27 cellular contexts compared by ENCODE assay signal in genomic region chr6:150214310-150214709, GRCh38.
"Had no signal": no experiment of that assay in that cellular context is flagged by ENCODE, and none has a peak within 500 bp of the region (broad histone marks: within the 10 kb centered on the region; RNA-seq: fewer than 3 reads in every experiment).

No MANE protein-coding gene starts in this region.

- H3K27me3 ChIP-seq: suprapubic skin, testis, thyroid gland, transverse colon, upper lobe of left lung, upper lobe of right lung, uterus, vagina had no signal

- H3K9me3 ChIP-seq: stomach, suprapubic skin, testis, thoracic aorta, thyroid gland, tibial artery, tibial nerve, transverse colon, upper lobe of left lung, upper lobe of right lung, uterus, vagina had no signal

- H3K36me3 ChIP-seq: stomach, suprapubic skin, thoracic aorta, thyroid gland, tibial artery, tibial nerve, transverse colon, upper lobe of left lung, upper lobe of right lung, uterus, vagina had no signal

- ATAC-seq: stimulated activated effector memory CD8-positive, alpha-beta T cell treated with anti-CD3 and anti-CD28 coated beads, Interleukin-12 subunit alpha, Interleukin-12 subunit beta, amount 100 ng/mL, for 72 hours; stimulated activated memory B cell treated with anti-CD40 and anti-IgM and Interleukin-4, amounts not matched to agents 10 μg/mL and 1 μg/mL and 100 μg/mL, for 72 hours; stimulated activated naive B cell treated with anti-CD40 and anti-IgM and Interleukin-4, amounts not matched to agents 10 μg/mL and 1 μg/mL and 100 μg/mL, for 72 hours; stimulated activated naive CD8-positive, alpha-beta T cell treated with anti-CD3 and anti-CD28 coated beads, Interleukin-15, amount 100 ng/mL, for 72 hours; stimulated activated naive CD8-positive, alpha-beta T cell treated with anti-CD3 and anti-CD28 coated beads, Interleukin-15, Interleukin-2, amounts not matched to agents 100 U/mL and 50 U/mL, for 24 hours; upper lobe of right lung had no signal

- DNase-seq: stimulated activated CD4-positive, alpha-beta T cell treated with anti-CD3 and anti-CD28 coated beads, Interleukin-2, amount 100 ng/mL, for 48 hours; stimulated activated CD4-positive, alpha-beta T cell treated with anti-CD3 and anti-CD28 coated beads, Interleukin-4, amount 100 ng/mL, for 1 hour; stimulated activated CD4-positive, alpha-beta T cell treated with anti-CD3 and anti-CD28 coated beads, Interleukin-4, amount 100 ng/mL, for 24 hours; stimulated activated CD4-positive, alpha-beta T cell treated with anti-CD3 and anti-CD28 coated beads, Interleukin-4, amount 100 ng/mL, for 4 hours; stimulated activated CD8-positive, alpha-beta memory T cell treated with anti-CD3 and anti-CD28 coated beads, Interleukin-4, amount 100 ng/mL, for 48 hours; stimulated activated naive B cell treated with anti-CD40 and anti-IgM and Interleukin-4, amounts not matched to agents 10 μg/mL and 1 μg/mL and 100 μg/mL, for 72 hours; stimulated activated naive CD4-positive, alpha-beta T cell; stimulated activated naive CD4-positive, alpha-beta T cell treated with Interleukin-2 at 50 U/mL for 16 hours; stimulated activated naive CD8-positive, alpha-beta T cell treated with anti-CD3 and anti-CD28 coated beads, Interleukin-15, amount 100 ng/mL, for 72 hours; stimulated activated naive CD8-positive, alpha-beta T cell treated with anti-CD3 and anti-CD28 coated beads, Interleukin-15, Interleukin-2, amounts not matched to agents 100 U/mL and 50 U/mL, for 24 hours; stomach; substantia nigra; testis; thyroid gland; tibial artery; transverse colon; trophoblast cell; upper lobe of left lung; upper lobe of right lung; uterus had no signal

- H3K4me1 ChIP-seq: stomach, testis, tibial artery, tibial nerve, uterus, vagina had no signal

- FAIRE-seq: urothelium cell line had no signal

- H3K4me3 ChIP-seq: stomach, suprapubic skin, testis, thoracic aorta, thyroid gland, tibial artery, tibial nerve, transverse colon, upper lobe of left lung, upper lobe of right lung, uterus, vagina had no signal

- H3K27ac ChIP-seq: stomach, suprapubic skin, testis, thoracic aorta, thyroid gland, tibial artery, tibial nerve, transverse colon, upper lobe of left lung, upper lobe of right lung, uterus, vagina had no signal
